21 cellular contexts compared by ENCODE assay signal in genomic region chr12:19298837-19299605, GRCh38.
DNase-seq lines count a peak whose midpoint lies in the region; ATAC-seq, FAIRE-seq and TF ChIP-seq lines count a peak whose summit lies in the region.
"Had no signal": no experiment of that assay in that cellular context is flagged by ENCODE, and none has a peak within 500 bp of the region (broad histone marks: within the 10 kb centered on the region; RNA-seq: fewer than 3 reads in every experiment).

No MANE protein-coding gene starts in this region.

- TF ChIP-seq RAD21 in HepG2 (CRISPR knock-in tag; IDR thresholded peaks at IDR 0.05): no peak

- DNase-seq in HepG2 (ENCODE audit: low spot score) (no peak), right lobe of liver (no peak), iris pigment epithelial cell (ENCODE audit: low read depth) (peak; percentile 4), medulla oblongata (ENCODE audit: extremely low spot score) (no peak), left colon (no peak), T-helper 2 cell (no peak)
- DNase-seq: activated CD4-positive, CD25-positive, alpha-beta regulatory T cell; activated T-cell treated with anti-CD3 and anti-CD28 coated beads, Interleukin-2, amount 50 U/mL, for 72 hours; GDM1; NCI-H1417; NCI-H2227 treated with DMSO at 0.1 percent for 48 hours; nephron progenitor cell; Right ventricle myocardium superior; stimulated activated CD4-positive, alpha-beta T cell treated with anti-CD3 and anti-CD28 coated beads, Interleukin-15, amount 100 ng/mL, for 24 hours had no signal

- H3K4me3 ChIP-seq in HepG2 (replicated peaks in 1 of 3; ENCODE audit: insufficient read depth in 1 of 3, low read depth in 2 of 3, low read length in 3 of 3): no peak overlapping the region
- H3K4me3 ChIP-seq in right lobe of liver: no peak overlapping the region
- H3K4me3 ChIP-seq: hepatocyte, tibial nerve had no signal

- no peaks in the 10 kb centered on the region for H3K79me2 ChIP-seq in HepG2 (ENCODE audit: insufficient read depth, low read length)
- H3K79me2 ChIP-seq: hepatocyte had no signal

- no peaks in the 10 kb centered on the region for H4K20me1 ChIP-seq in HepG2 (ENCODE audit: insufficient read depth, low read length)

- POLR2A ChIA-PET in HepG2 (lab: Yijun Ruan, JAX): no interaction called here

- no peak for FAIRE-seq in HepG2 (lab: Jason Lieb, UNC)

- BruUV-seq in HepG2 (replicated peaks; lab: Mats Ljungman, UMichigan): no TSS peak

- H3K4me2 ChIP-seq in HepG2 (ENCODE audit: low read depth, low read length): no peak overlapping the region
- H3K4me2 ChIP-seq: hepatocyte had no signal

- TF ChIP-seq CTCF in HepG2 (CRISPR knock-in tag; IDR thresholded peaks at IDR 0.05) (no peak), right lobe of liver (IDR thresholded peaks at IDR 0.05) (no peak), brain (conservative IDR thresholded peaks at IDR 0.05) (no peak)

- H3K27ac Mint-ChIP-seq in brain: peak overlapping the region in 3 of 5 experiments; percentile 71 to 84 (median 71)
- H3K27ac Mint-ChIP-seq: activated naive CD8-positive, alpha-beta T cell; activated T-cell treated with anti-CD3 and anti-CD28 coated beads, Interleukin-2, amount 50 U/mL, for 72 hours; stimulated activated effector memory CD8-positive, alpha-beta T cell treated with anti-CD3 and anti-CD28 coated beads, Interleukin-12 subunit alpha, Interleukin-12 subunit beta, amount 100 ng/mL, for 72 hours; T-helper 2 cell treated with Interferon-gamma antibody and Interleukin-4, amounts not matched to agents 5 μg/mL and 100 μg/mL, for 36 hours had no signal

- no peaks in the 10 kb centered on the region for H3K27me3 Mint-ChIP-seq in brain
- H3K27me3 Mint-ChIP-seq: activated naive CD8-positive, alpha-beta T cell had no signal

- intact Hi-C loops in HepG2 (cut with micrococcal nuclease; ENCODE audit: unreplicated experiment): no loop called here
- intact Hi-C loops in right lobe of liver (cut with DNase I): no loop called here
- intact Hi-C loops in left colon (cut with DNase I, micrococcal nuclease): no loop called here

- H3K36me3 ChIP-seq in HepG2 (replicated peaks in 1 of 2; ENCODE audit: control insufficient read depth in 1 of 2, insufficient read depth in 2 of 2, low read length in 2 of 2) (no peaks in the 10 kb centered on the region), right lobe of liver (no peaks in the 10 kb centered on the region)

- TF ChIP-seq EP300 in HepG2 (IDR thresholded peaks at IDR 0.05; ENCODE audit: low read depth in 2 of 2, low read length in 2 of 2): no peak
- no peak for TF ChIP-seq EP300 in HepG2 (CRISPR knock-in tag; IDR thresholded peaks at IDR 0.05; ENCODE audit: borderline replicate concordance)

- H3K27ac ChIP-seq in HepG2 (ENCODE audit: extremely low read length, insufficient read depth, low read length): no peak overlapping the region
- no peak overlapping the region for H3K27ac ChIP-seq in right lobe of liver
- H3K27ac ChIP-seq: hepatocyte, tibial nerve had no signal

- TF ChIP-seq POLR2A in HepG2 (IDR thresholded peaks at IDR 0.05; ENCODE audit: insufficient read depth in 1 of 2, low read depth in 2 of 2, low read length in 2 of 2) (no peak), right lobe of liver (IDR thresholded peaks at IDR 0.05) (no peak)

- H3K27me3 ChIP-seq in HepG2 (ENCODE audit: control insufficient read depth in 1 of 2, insufficient read depth in 2 of 2, low read length in 2 of 2): no peaks in the 10 kb centered on the region
- H3K27me3 ChIP-seq in right lobe of liver: no peaks in the 10 kb centered on the region
- H3K27me3 ChIP-seq: hepatocyte, tibial nerve had no signal

- H3K4me1 Mint-ChIP-seq in brain: peaks cover 7% of the 10 kb centered on the region
- H3K4me1 Mint-ChIP-seq: nephron progenitor cell; stimulated activated effector memory CD8-positive, alpha-beta T cell treated with anti-CD3 and anti-CD28 coated beads, Interleukin-12 subunit alpha, Interleukin-12 subunit beta, amount 100 ng/mL, for 72 hours had no signal

- H3K4me1 ChIP-seq in HepG2 (ENCODE audit: insufficient read depth, low read length) (no peaks in the 10 kb centered on the region), right lobe of liver (peaks cover 0 to under 1% (median 0%) of the 10 kb centered on the region in 4 donors)
- H3K4me1 ChIP-seq: tibial nerve had no signal

- H2AFZ ChIP-seq in HepG2 (ENCODE audit: low read length): no peak overlapping the region
- H2AFZ ChIP-seq: hepatocyte had no signal

- no peak overlapping the region for H3K9ac ChIP-seq in HepG2 (ENCODE audit: insufficient read depth, low read depth, low read length)

- H3K36me3 Mint-ChIP-seq in brain: peaks cover 48% of the 10 kb centered on the region
- H3K36me3 Mint-ChIP-seq: activated naive CD8-positive, alpha-beta T cell; stimulated activated effector memory CD8-positive, alpha-beta T cell treated with anti-CD3 and anti-CD28 coated beads, Interleukin-12 subunit alpha, Interleukin-12 subunit beta, amount 100 ng/mL, for 72 hours had no signal

- in situ Hi-C loops in HepG2 (cut with HindIII; ENCODE audit: extremely low pct_ligation_motif_present, low pct_unique_long_range_greater_than_20kb): loop anchor here (25.0 kb wide), 1 partner anchor 862 kb away; no protein-coding TSS in a partner anchor

- H3K9me3 ChIP-seq in HepG2 (ENCODE audit: low read length) (no peaks in the 10 kb centered on the region), right lobe of liver (no peaks in the 10 kb centered on the region)
- H3K9me3 ChIP-seq: tibial nerve had no signal

- peak overlapping the region in 1 of 5 experiments; percentile 14 for H3K4me3 Mint-ChIP-seq in brain
- H3K4me3 Mint-ChIP-seq: activated naive CD8-positive, alpha-beta T cell; activated T-cell treated with anti-CD3 and anti-CD28 coated beads, Interleukin-2, amount 50 U/mL, for 72 hours; nephron progenitor cell; stimulated activated effector memory CD8-positive, alpha-beta T cell treated with anti-CD3 and anti-CD28 coated beads, Interleukin-12 subunit alpha, Interleukin-12 subunit beta, amount 100 ng/mL, for 72 hours; T-helper 2 cell treated with Interferon-gamma antibody and Interleukin-4, amounts not matched to agents 5 μg/mL and 100 μg/mL, for 36 hours had no signal

- H3K9me3 Mint-ChIP-seq in brain: no peaks in the 10 kb centered on the region
- H3K9me3 Mint-ChIP-seq: activated T-cell treated with anti-CD3 and anti-CD28 coated beads, Interleukin-2, amount 50 U/mL, for 72 hours; nephron progenitor cell; stimulated activated effector memory CD8-positive, alpha-beta T cell treated with anti-CD3 and anti-CD28 coated beads, Interleukin-12 subunit alpha, Interleukin-12 subunit beta, amount 100 ng/mL, for 72 hours; T-helper 2 cell treated with Interferon-gamma antibody and Interleukin-4, amounts not matched to agents 5 μg/mL and 100 μg/mL, for 36 hours had no signal

- ATAC-seq in HepG2 (no peak), right lobe of liver (no peak), left colon (no peak), GM21390 (IDR thresholded peaks at IDR 0.05; ENCODE audit: unreplicated experiment) (no peak)
- ATAC-seq: activated T-cell treated with anti-CD3 and anti-CD28 coated beads, Interleukin-2, amount 50 U/mL, for 72 hours; stimulated activated effector memory CD8-positive, alpha-beta T cell treated with anti-CD3 and anti-CD28 coated beads, Interleukin-12 subunit alpha, Interleukin-12 subunit beta, amount 100 ng/mL, for 72 hours had no signal

- 98% methylated on average over 7 of the region's 7 CpGs for WGBS in HepG2 (ENCODE audit: low lambda C conversion rate)
- WGBS in right lobe of liver (ENCODE audit: insufficient coverage, low coverage, low lambda C conversion rate, missing lambda C conversion rate): 96% methylated on average over 7 of the region's 7 CpGs

- CTCF ChIA-PET in HepG2 (lab: Yijun Ruan, JAX; ENCODE audit: low intra/inter-chr PET ratio, low total read pairs): no interaction called here

TF ChIP-seq in HepG2, 621 proteins besides CTCF, POLR2A, EP300 and RAD21:
- TF ChIP-seq MAFK (conservative IDR thresholded peaks at IDR 0.05 in 1 of 2, IDR thresholded peaks at IDR 0.05 in 1 of 2; ENCODE audit: low read length in 2 of 2) (peak; percentile 79 to 91), MAFF (IDR thresholded peaks at IDR 0.05; ENCODE audit: low read depth, low read length) (peak; percentile 90), ZNF329 (CRISPR knock-in tag; IDR thresholded peaks at IDR 0.05; ENCODE audit: low read depth) (no peak), ZNF253 (CRISPR knock-in tag; IDR thresholded peaks at IDR 0.05; ENCODE audit: borderline replicate concordance) (no peak), SOX5 (CRISPR knock-in tag; IDR thresholded peaks at IDR 0.05; ENCODE audit: borderline replicate concordance) (no peak)
